In genomic region chr7:104982773-104983619, GRCh38 we compare ENCODE assay signal across 8 cellular contexts. TPM values are rescaled to one million over a fixed set of nuclear protein-coding genes. Genes with fewer than 3 reads are reported as not detected.
DNase-seq lines count a peak whose midpoint lies in the region; ATAC-seq and TF ChIP-seq lines count a peak whose summit lies in the region.

No MANE protein-coding gene starts in this region.

- H3K4me3 ChIP-seq in NB4 (ENCODE audit: low read depth, low read length): peak overlapping the region; percentile 81
- H3K4me3 ChIP-seq in thoracic aorta: peak overlapping the region; percentile 89

- H3K36me3 ChIP-seq in thoracic aorta: no peaks in the 10 kb centered on the region

- H3K9me3 ChIP-seq in thoracic aorta: no peaks in the 10 kb centered on the region

- H3K27ac ChIP-seq in layer of hippocampus (ENCODE audit: low read depth, low read length): peak overlapping the region; percentile 96
- peak overlapping the region; percentile 97 to 98 for H3K27ac ChIP-seq in thoracic aorta

- no peaks in the 10 kb centered on the region for H3K9me3 Mint-ChIP-seq in activated naive CD8-positive, alpha-beta T cell treated with anti-CD3 and anti-CD28 coated beads, Interleukin-2, amount 50 U/mL, for 24 hours

- H3K27ac Mint-ChIP-seq in activated naive CD8-positive, alpha-beta T cell treated with anti-CD3 and anti-CD28 coated beads, Interleukin-2, amount 50 U/mL, for 24 hours: peak overlapping the region; percentile 98

- no peak for ATAC-seq in activated naive CD8-positive, alpha-beta T cell treated with anti-CD3 and anti-CD28 coated beads, Interleukin-2, amount 50 U/mL, for 24 hours
- no peak for ATAC-seq in thoracic aorta (ENCODE audit: insufficient number of reproducible peaks, low FRiP score, low read depth)
- no peak for ATAC-seq in GM18505 (IDR thresholded peaks at IDR 0.05; ENCODE audit: unreplicated experiment)

- TF ChIP-seq POLR2A in NB4 (IDR thresholded peaks at IDR 0.05; ENCODE audit: extremely low read depth, insufficient read length) (no peak), GM18505 (IDR thresholded peaks at IDR 0.05; ENCODE audit: borderline replicate concordance, extremely low read depth, insufficient read depth, insufficient read length) (no peak)

- peaks cover 42 to 50% of the 10 kb centered on the region in 2 donors for H3K4me1 ChIP-seq in thoracic aorta (ENCODE audit: control insufficient read depth in 1 of 2, low read depth in 2 of 2)

- TF ChIP-seq CTCF in NB4 (IDR thresholded peaks at IDR 0.05; ENCODE audit: low read depth, low read length): no peak
- no peak for TF ChIP-seq CTCF in thoracic aorta (IDR thresholded peaks at IDR 0.05)

- peak; percentile 45 for DNase-seq in DMS79 (lab: John Stamatoyannopoulos, UW)
- DNase-seq in NB4 (ENCODE audit: low read depth): no peak
- no peak for DNase-seq in activated naive CD8-positive, alpha-beta T cell treated with anti-CD3 and anti-CD28 coated beads, Interleukin-2, amount 50 U/mL, for 24 hours
- DNase-seq in thoracic aorta (ENCODE audit: low spot score): no peak
- DNase-seq in SKM-1 treated with dmso at 0.1 percent for 144 hours (lab: John Stamatoyannopoulos, UW; ENCODE audit: unreplicated experiment): no peak
- DNase-seq in HCEC 1CT: no peak

- H3K27me3 ChIP-seq in layer of hippocampus (ENCODE audit: control insufficient read depth, insufficient read depth, low read length) (no peaks in the 10 kb centered on the region), thoracic aorta (replicated peaks; ENCODE audit: insufficient read depth) (no peaks in the 10 kb centered on the region)

- no peaks in the 10 kb centered on the region for H3K27me3 Mint-ChIP-seq in activated naive CD8-positive, alpha-beta T cell treated with anti-CD3 and anti-CD28 coated beads, Interleukin-2, amount 50 U/mL, for 24 hours

- H3K4me3 Mint-ChIP-seq in activated naive CD8-positive, alpha-beta T cell treated with anti-CD3 and anti-CD28 coated beads, Interleukin-2, amount 50 U/mL, for 24 hours: peak overlapping the region; percentile 91

- peaks cover 11% of the 10 kb centered on the region for H3K36me3 Mint-ChIP-seq in activated naive CD8-positive, alpha-beta T cell treated with anti-CD3 and anti-CD28 coated beads, Interleukin-2, amount 50 U/mL, for 24 hours (ENCODE audit: low read depth)

- H3K4me1 Mint-ChIP-seq in activated naive CD8-positive, alpha-beta T cell treated with anti-CD3 and anti-CD28 coated beads, Interleukin-2, amount 50 U/mL, for 24 hours: peaks cover 85% of the 10 kb centered on the region

RNA-seq across cellular contexts. Expression of gene KMT2E, which starts 31.0 kb away (rescaled TPM):
- total RNA-seq in thoracic aorta: 100 to 1,000 TPM; 139 to 140 TPM
